ENCODE assay signal across 1 cellular context in genomic region chr6:85585741-85586140, GRCh38.
TF ChIP-seq lines count a peak whose summit lies in the region.

No MANE protein-coding gene starts in this region.

TF ChIP-seq in IMR-90, 13 proteins besides CTCF, POLR2A, EP300 and RAD21:
- no peak for TF ChIP-seq USF2 (IDR thresholded peaks at IDR 0.05; ENCODE audit: low read depth, low read length)
- TF ChIP-seq CEBPB (IDR thresholded peaks at IDR 0.05; ENCODE audit: low read depth, low read length) = peak; percentile 69
- no peak for TF ChIP-seq BHLHE40 (IDR thresholded peaks at IDR 0.05; ENCODE audit: low read depth, low read length)
